Comparison of ENCODE assay signal across 12 cellular contexts in the genomic region with DNA sequence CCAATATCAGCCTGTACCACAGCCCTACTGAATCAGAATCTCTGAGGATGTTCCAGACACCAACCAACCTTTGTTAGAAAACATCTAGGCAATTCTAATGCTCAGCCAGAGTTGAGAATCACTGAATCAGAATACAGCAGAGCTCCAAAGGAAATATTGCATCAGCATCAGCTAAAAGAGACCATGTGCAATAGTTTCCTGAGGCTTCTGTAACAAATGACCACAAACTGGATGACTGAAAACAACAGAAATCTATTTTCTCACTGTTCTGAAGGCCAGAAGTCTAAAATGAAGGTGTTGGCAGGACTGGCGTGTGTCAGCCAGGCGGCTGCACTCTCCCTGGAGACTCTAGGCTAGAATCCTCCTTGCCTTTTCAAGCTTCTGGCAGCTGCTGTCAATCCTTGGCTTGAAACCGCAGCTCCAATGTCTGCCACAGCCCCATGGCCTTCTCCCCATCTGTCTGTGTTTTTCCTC. TPM values are rescaled to one million over a fixed set of nuclear protein-coding genes. Genes with fewer than 3 reads are reported as not detected.
A peak's percentile ranks its signal among the peaks of the same experiment; 100 is the strongest.
DNase-seq lines count a peak whose midpoint lies in the region; ATAC-seq and TF ChIP-seq lines count a peak whose summit lies in the region.
"Had no signal": no experiment of that assay in that cellular context is flagged by ENCODE, and none has a peak within 500 bp of the region (broad histone marks: within the 10 kb centered on the region; RNA-seq: fewer than 3 reads in every experiment).

No MANE protein-coding gene starts in this region.

- in situ Hi-C loops in astrocyte of the spinal cord (cut with HindIII; ENCODE audit: low sequenced_read_pairs) = no loop called here

- H3K4me3 ChIP-seq in astrocyte of the spinal cord (ENCODE audit: low read depth, low read length) = no peak overlapping the region

- DNase-seq in EH (ENCODE audit: low read depth) (peak; percentile 9), NCI-H1694 (lab: John Stamatoyannopoulos, UW) (peak; percentile 73), astrocyte of the spinal cord (ENCODE audit: low read depth, low spot score) (peak; percentile 55), myocyte (ENCODE audit: low read depth) (peak; percentile 88), middle frontal gyrus (ENCODE audit: extremely low spot score, low spot score) (no peak), germinal center (ENCODE audit: low spot score) (no peak)
- DNase-seq in stimulated activated CD4-positive, alpha-beta T cell treated with anti-CD3 and anti-CD28 coated beads, Interleukin-1b, Interleukin-23, amount 100 ng/mL, for 48 hours = no peak
- DNase-seq: caudate nucleus, EL, MM.1S, occipital lobe had no signal

- ATAC-seq in HG03095 (IDR thresholded peaks at IDR 0.05; ENCODE audit: unreplicated experiment) = no peak

- TF ChIP-seq CTCF in astrocyte of the spinal cord (IDR thresholded peaks at IDR 0.05; ENCODE audit: low read depth, low read length) = no peak

RNA-seq across cellular contexts. Expression of gene DCT, which starts 1.2 kb away (rescaled TPM):
- total RNA-seq in myocyte = 0.13 TPM in 1 of 2 replicates, not detected in the other
- 0.14 TPM for polyA plus RNA-seq in myocyte (2012)

Comparison
In these comparisons a context has a peak if more than half of its experiments do, and no peak if none do; other contexts are left out.
1. DNase-seq: peak in EH (single experiment), NCI-H1694 (single experiment), astrocyte of the spinal cord (single experiment) and myocyte (single experiment); none in middle frontal gyrus (single experiment), stimulated activated CD4-positive, alpha-beta T cell treated with anti-CD3 and anti-CD28 coated beads, Interleukin-1b, Interleukin-23, amount 100 ng/mL, for 48 hours (single experiment) and germinal center (single experiment).